ENCODE assay signal across 9 cellular contexts in genomic region chr5:55868846-55869245, GRCh38.
DNase-seq lines count a peak whose midpoint lies in the region; ATAC-seq lines count a peak whose summit lies in the region.
"Had no signal": no experiment of that assay in that cellular context is flagged by ENCODE, and none has a peak within 500 bp of the region (broad histone marks: within the 10 kb centered on the region; RNA-seq: fewer than 3 reads in every experiment).

No MANE protein-coding gene starts in this region.

- no peaks in the 10 kb centered on the region for H3K9me3 Mint-ChIP-seq in stimulated activated effector memory CD8-positive, alpha-beta T cell treated with anti-CD3 and anti-CD28 coated beads, Interleukin-12 subunit alpha, Interleukin-12 subunit beta, amount 100 ng/mL, for 72 hours
- H3K9me3 Mint-ChIP-seq: activated naive CD8-positive, alpha-beta T cell treated with anti-CD3 and anti-CD28 coated beads, Interleukin-2, amount 10 ng/mL, durations not matched to agents 7 days and 5 days had no signal

- peaks cover 10% of the 10 kb centered on the region for H3K4me1 Mint-ChIP-seq in stimulated activated effector memory CD8-positive, alpha-beta T cell treated with anti-CD3 and anti-CD28 coated beads, Interleukin-12 subunit alpha, Interleukin-12 subunit beta, amount 100 ng/mL, for 72 hours

- ATAC-seq in stimulated activated effector memory CD8-positive, alpha-beta T cell treated with anti-CD3 and anti-CD28 coated beads, Interleukin-12 subunit alpha, Interleukin-12 subunit beta, amount 100 ng/mL, for 72 hours, result peak; percentile 99
- no peak for ATAC-seq in HG02588 (IDR thresholded peaks at IDR 0.05; ENCODE audit: unreplicated experiment)
- no peak for ATAC-seq in HG03097 (IDR thresholded peaks at IDR 0.05; ENCODE audit: low FRiP score, unreplicated experiment)

- DNase-seq in activated effector memory CD4-positive, alpha-beta T cell treated with anti-CD3 and anti-CD28 coated beads, Interleukin-2, amount 50 U/mL, for 16 hours, result peak; percentile 66
- no peak for DNase-seq in activated effector memory CD4-positive, alpha-beta T cell treated with Interleukin-2 at 50 U/mL for 16 hours
- DNase-seq in activated CD4-positive, alpha-beta T cell treated with anti-CD3 and anti-CD28 coated beads, Interleukin-2, amount 50 U/mL, for 24 hours (ENCODE audit: low read depth in 1 of 2, low spot score in 1 of 2), result peak; percentile 10 to 47
- DNase-seq in glomerular visceral epithelial cell (ENCODE audit: extremely low spot score) (peak; percentile 94), retina (no peak)
- DNase-seq in stimulated activated effector memory CD8-positive, alpha-beta T cell treated with anti-CD3 and anti-CD28 coated beads, Interleukin-12 subunit alpha, Interleukin-12 subunit beta, amount 100 ng/mL, for 72 hours (ENCODE audit: low spot score in 2 of 2), result peak in 1 of 2 donors; percentile 59
- DNase-seq: activated naive CD8-positive, alpha-beta T cell treated with anti-CD3 and anti-CD28 coated beads, Interleukin-2, amount 10 ng/mL, durations not matched to agents 7 days and 5 days had no signal

- no peak overlapping the region for H3K4me3 Mint-ChIP-seq in stimulated activated effector memory CD8-positive, alpha-beta T cell treated with anti-CD3 and anti-CD28 coated beads, Interleukin-12 subunit alpha, Interleukin-12 subunit beta, amount 100 ng/mL, for 72 hours
- H3K4me3 Mint-ChIP-seq: activated naive CD8-positive, alpha-beta T cell treated with anti-CD3 and anti-CD28 coated beads, Interleukin-2, amount 10 ng/mL, durations not matched to agents 7 days and 5 days had no signal

- H3K36me3 Mint-ChIP-seq in stimulated activated effector memory CD8-positive, alpha-beta T cell treated with anti-CD3 and anti-CD28 coated beads, Interleukin-12 subunit alpha, Interleukin-12 subunit beta, amount 100 ng/mL, for 72 hours, result no peaks in the 10 kb centered on the region
- H3K36me3 Mint-ChIP-seq: activated naive CD8-positive, alpha-beta T cell treated with anti-CD3 and anti-CD28 coated beads, Interleukin-2, amount 10 ng/mL, durations not matched to agents 7 days and 5 days had no signal

- no peak overlapping the region for H3K27ac Mint-ChIP-seq in stimulated activated effector memory CD8-positive, alpha-beta T cell treated with anti-CD3 and anti-CD28 coated beads, Interleukin-12 subunit alpha, Interleukin-12 subunit beta, amount 100 ng/mL, for 72 hours
- H3K27ac Mint-ChIP-seq: activated naive CD8-positive, alpha-beta T cell treated with anti-CD3 and anti-CD28 coated beads, Interleukin-2, amount 10 ng/mL, durations not matched to agents 7 days and 5 days had no signal

Comparison
In these comparisons a context has a peak if more than half of its experiments do, and no peak if none do; other contexts are left out.
1. DNase-seq: peak in activated effector memory CD4-positive, alpha-beta T cell treated with anti-CD3 and anti-CD28 coated beads, Interleukin-2, amount 50 U/mL, for 16 hours (single experiment), activated CD4-positive, alpha-beta T cell treated with anti-CD3 and anti-CD28 coated beads, Interleukin-2, amount 50 U/mL, for 24 hours (2 of 2) and glomerular visceral epithelial cell (single experiment); none in activated effector memory CD4-positive, alpha-beta T cell treated with Interleukin-2 at 50 U/mL for 16 hours (single experiment) and retina (single experiment).